10 cellular contexts compared by ENCODE assay signal in genomic region chr17:67520916-67521772, GRCh38.
DNase-seq lines count a peak whose midpoint lies in the region; TF ChIP-seq lines count a peak whose summit lies in the region.
"Had no signal": no experiment of that assay in that cellular context is flagged by ENCODE, and none has a peak within 500 bp of the region (broad histone marks: within the 10 kb centered on the region; RNA-seq: fewer than 3 reads in every experiment).

No MANE protein-coding gene starts in this region.

- no peak overlapping the region for H2BK15ac ChIP-seq in mesenchymal stem cell (ENCODE audit: low read depth, poor library complexity, severe bottlenecking)

- DNase-seq in AG09319 (ENCODE audit: extremely low read depth, low read depth) (peak; percentile 53), GM23248 (peak; percentile 82), SHP77 treated with DMSO at 0.1 percent for 48 hours (lab: John Stamatoyannopoulos, UW) (peak; percentile 70), mesenchymal stem cell (no peak), NCI-H146 (lab: John Stamatoyannopoulos, UW) (no peak), mammary epithelial cell (no peak), SIG-M5 (lab: John Stamatoyannopoulos, UW) (no peak), germinal center (ENCODE audit: low spot score) (no peak)
- DNase-seq: Calu3, NCI-H1105 treated with DMSO at 0.1 percent for 48 hours had no signal

- peak overlapping the region; percentile 44 for H3K27ac ChIP-seq in GM23248
- H3K27ac ChIP-seq in mesenchymal stem cell (ENCODE audit: low read length, poor library complexity, severe bottlenecking), result no peak overlapping the region
- H3K27ac ChIP-seq in mammary epithelial cell (ENCODE audit: insufficient read depth, low read depth, low read length), result no peak overlapping the region

- CTCF ChIA-PET in mammary epithelial cell (lab: Charles Lee; ENCODE audit: low non-redundant PET), result no interaction called here

- intact Hi-C loops in mammary epithelial cell (cut with micrococcal nuclease), result no loop called here

- peak overlapping the region; percentile 90 for H3K4me2 ChIP-seq in GM23248 (ENCODE audit: unreplicated experiment)
- no peak overlapping the region for H3K4me2 ChIP-seq in mesenchymal stem cell (ENCODE audit: low read length, poor library complexity, severe bottlenecking)
- H3K4me2 ChIP-seq in mammary epithelial cell (ENCODE audit: insufficient read depth, low read depth, low read length), result no peak overlapping the region

- peaks cover 12% of the 10 kb centered on the region for H3K79me1 ChIP-seq in mesenchymal stem cell (replicated peaks; ENCODE audit: low read length, poor library complexity, severe bottlenecking)

- H3K9me3 ChIP-seq in GM23248 (ENCODE audit: low read depth) (no peaks in the 10 kb centered on the region), mesenchymal stem cell (ENCODE audit: control insufficient read depth, low read length) (no peaks in the 10 kb centered on the region), mammary epithelial cell (replicated peaks; ENCODE audit: insufficient read depth, low read length) (no peaks in the 10 kb centered on the region)

- no peak overlapping the region for H3K23ac ChIP-seq in mesenchymal stem cell (ENCODE audit: low read length in 2 of 2)

- dilution Hi-C loops in mammary epithelial cell (cut with HindIII; ENCODE audit: low sequenced_read_pairs), result no loop called here

- no peak overlapping the region for H2BK12ac ChIP-seq in mesenchymal stem cell (ENCODE audit: low read length in 2 of 2)

- H3K27me3 ChIP-seq in GM23248 (replicated peaks; ENCODE audit: insufficient read depth) (no peaks in the 10 kb centered on the region), mesenchymal stem cell (ENCODE audit: control insufficient read depth in 1 of 2, insufficient read depth in 1 of 2, low read length in 2 of 2) (no peaks in the 10 kb centered on the region), mammary epithelial cell (ENCODE audit: insufficient read depth, low read length) (no peaks in the 10 kb centered on the region)

- H4K20me1 ChIP-seq in GM23248 (ENCODE audit: insufficient read depth) (no peaks in the 10 kb centered on the region), mammary epithelial cell (ENCODE audit: insufficient read depth, low read length) (no peaks in the 10 kb centered on the region)

- no peak overlapping the region for H3K4ac ChIP-seq in mesenchymal stem cell (ENCODE audit: low read depth in 1 of 2, low read length in 2 of 2)

- H3K9me2 ChIP-seq in GM23248 (ENCODE audit: insufficient read depth), result no peaks in the 10 kb centered on the region

- H2BK5ac ChIP-seq in mesenchymal stem cell (ENCODE audit: low read depth, low read length, poor library complexity, severe bottlenecking), result no peak overlapping the region

- H3K36me3 ChIP-seq in GM23248 (ENCODE audit: low read depth) (no peaks in the 10 kb centered on the region), mesenchymal stem cell (ENCODE audit: control insufficient read depth in 1 of 2, insufficient read depth in 2 of 2, low read depth in 1 of 2, low read length in 2 of 2) (no peaks in the 10 kb centered on the region), mammary epithelial cell (ENCODE audit: insufficient read depth, low read length) (no peaks in the 10 kb centered on the region)

- H3K9ac ChIP-seq in GM23248 (peak overlapping the region; percentile 57), mesenchymal stem cell (ENCODE audit: low read length) (peak overlapping the region; percentile 5), mammary epithelial cell (ENCODE audit: insufficient read depth, low read length) (no peak overlapping the region)

- no peak overlapping the region for H4K8ac ChIP-seq in mesenchymal stem cell (ENCODE audit: low read length)

- no TSS peak for BruUV-seq in mammary epithelial cell (replicated peaks; lab: Mats Ljungman, UMichigan)

- in situ Hi-C loops in GM23248 (cut with MboI) (no loop called here), mammary epithelial cell (cut with MboI; ENCODE audit: low sequenced_read_pairs in 2 of 2) (no loop called here)

- no peak overlapping the region for H2AK5ac ChIP-seq in mesenchymal stem cell (ENCODE audit: low read length, severe bottlenecking)

- no peak overlapping the region for H4K91ac ChIP-seq in mesenchymal stem cell (ENCODE audit: low read length)

- H2BK120ac ChIP-seq in mesenchymal stem cell (ENCODE audit: low read depth, low read length), result no peak overlapping the region

- peaks cover 36% of the 10 kb centered on the region for H3K79me2 ChIP-seq in GM23248 (ENCODE audit: insufficient read depth)
- peaks cover 31% of the 10 kb centered on the region for H3K79me2 ChIP-seq in mammary epithelial cell (ENCODE audit: insufficient read depth, low read length)

- TF ChIP-seq CTCF in AG09319 (IDR thresholded peaks at IDR 0.05; ENCODE audit: low read depth, low read length), result no peak
- TF ChIP-seq CTCF in mammary epithelial cell (conservative IDR thresholded peaks at IDR 0.05 in 1 of 2, IDR thresholded peaks at IDR 0.05 in 1 of 2; ENCODE audit: extremely low read depth in 1 of 2, insufficient read depth in 1 of 2, low read depth in 1 of 2, low read length in 2 of 2), result no peak

- H3K14ac ChIP-seq in mesenchymal stem cell (ENCODE audit: low read length in 2 of 2), result no peak overlapping the region

- H2AFZ ChIP-seq in GM23248 (no peak overlapping the region), mesenchymal stem cell (ENCODE audit: low read depth, low read length) (no peak overlapping the region), mammary epithelial cell (ENCODE audit: low read depth, low read length) (no peak overlapping the region)

- H3K4me1 ChIP-seq in GM23248 (ENCODE audit: insufficient read depth), result peaks cover 24% of the 10 kb centered on the region
- H3K4me1 ChIP-seq in mesenchymal stem cell (ENCODE audit: control insufficient read depth, insufficient read depth, low read depth, low read length), result peaks cover 2% of the 10 kb centered on the region
- no peaks in the 10 kb centered on the region for H3K4me1 ChIP-seq in mammary epithelial cell (ENCODE audit: insufficient read depth, low read length)

- H3K18ac ChIP-seq in mesenchymal stem cell (ENCODE audit: low read depth in 1 of 2, low read length in 2 of 2), result no peak overlapping the region

- 48 to 49% methylated on average over 9 of the region's 9 CpGs for WGBS in GM23248 (ENCODE audit: low coverage in 1 of 2, low lambda C conversion rate in 2 of 2, missing lambda C conversion rate in 2 of 2), 2 experiments
- 90% methylated on average over 8 of the region's 9 CpGs for WGBS in mesenchymal stem cell
- WGBS in mammary epithelial cell (ENCODE audit: low coverage, missing lambda C conversion rate), result 97% methylated on average over 9 of the region's 9 CpGs

- H3K4me3 ChIP-seq in GM23248, result peak overlapping the region; percentile 69
- peak overlapping the region in 1 of 2 experiments; percentile 68 for H3K4me3 ChIP-seq in mesenchymal stem cell (ENCODE audit: insufficient read depth in 1 of 2, low read depth in 1 of 2, low read length in 2 of 2)
- no peak overlapping the region for H3K4me3 ChIP-seq in mammary epithelial cell (replicated peaks in 1 of 3; ENCODE audit: insufficient read depth in 1 of 3, low read depth in 2 of 3, low read length in 3 of 3)

- H3F3A ChIP-seq in GM23248 (ENCODE audit: insufficient read depth), result peaks cover 45% of the 10 kb centered on the region

Comparison
In these comparisons a context has a peak if more than half of its experiments do, and no peak if none do; other contexts are left out.
1. DNase-seq: peak in AG09319 (single experiment), GM23248 (single experiment) and SHP77 treated with DMSO at 0.1 percent for 48 hours (single experiment); none in mesenchymal stem cell (single experiment), NCI-H146 (single experiment), mammary epithelial cell (single experiment), SIG-M5 (single experiment) and germinal center (single experiment).